13 cellular contexts compared by ENCODE assay signal in genomic region chr14:87908591-87908990, GRCh38.
DNase-seq lines count a peak whose midpoint lies in the region; ATAC-seq lines count a peak whose summit lies in the region.
"Had no signal": no experiment of that assay in that cellular context is flagged by ENCODE, and none has a peak within 500 bp of the region (broad histone marks: within the 10 kb centered on the region; RNA-seq: fewer than 3 reads in every experiment).

No MANE protein-coding gene starts in this region.

- in situ Hi-C loops in GM23248 (cut with MboI) = no loop called here

- no peaks in the 10 kb centered on the region for H3K36me3 ChIP-seq in GM23248 (ENCODE audit: low read depth)

- H3F3A ChIP-seq in GM23248 (ENCODE audit: insufficient read depth) = no peaks in the 10 kb centered on the region

- H3K9me2 ChIP-seq in GM23248 (ENCODE audit: insufficient read depth) = no peaks in the 10 kb centered on the region

- intact Hi-C loops in head of caudate nucleus (cut with DNase I) (no loop called here), Right ventricle myocardium inferior (cut with DNase I) (no loop called here)

- no peak overlapping the region for H3K4me2 ChIP-seq in GM23248 (ENCODE audit: unreplicated experiment)
- H3K4me2 ChIP-seq: A549 had no signal

- no peaks in the 10 kb centered on the region for H4K20me1 ChIP-seq in GM23248 (ENCODE audit: insufficient read depth)

- no peak overlapping the region for H2AFZ ChIP-seq in GM23248

- DNase-seq in Ammon's horn (ENCODE audit: low spot score) = peak; percentile 16
- DNase-seq in GM23248 = peak; percentile 10
- DNase-seq in head of caudate nucleus = peak in 30 of 42 donors; percentile 8 to 66 (median 34)
- DNase-seq in putamen (ENCODE audit: low spot score) = peak; percentile 7
- DNase-seq in Right ventricle myocardium inferior (ENCODE audit: missing footprints) = no peak
- DNase-seq: CD8-positive, alpha-beta T cell; COR-L47; DMS153; GF-D8; IMR-90 had no signal

- no peak overlapping the region for H3K9ac ChIP-seq in GM23248

- no peak overlapping the region for H3K4me3 ChIP-seq in GM23248
- H3K4me3 ChIP-seq: A549 had no signal

- no peak overlapping the region for H3K27ac ChIP-seq in GM23248
- H3K27ac ChIP-seq: A549 had no signal

- no peaks in the 10 kb centered on the region for H3K4me1 ChIP-seq in GM23248 (ENCODE audit: insufficient read depth)
- H3K4me1 ChIP-seq: A549 had no signal

- H3K9me3 ChIP-seq in GM23248 (ENCODE audit: low read depth) = no peaks in the 10 kb centered on the region
- H3K9me3 ChIP-seq: A549 had no signal

- WGBS in GM23248 (ENCODE audit: low coverage in 1 of 2, low lambda C conversion rate in 2 of 2, missing lambda C conversion rate in 2 of 2), 2 experiments = 1% methylated on average over 6 of the region's 6 CpGs

- ATAC-seq in Right ventricle myocardium inferior (no peak), HG03097 (IDR thresholded peaks at IDR 0.05; ENCODE audit: low FRiP score, unreplicated experiment) (no peak)
- ATAC-seq: A549; CD8-positive, alpha-beta T cell; HCT116 had no signal

- no peaks in the 10 kb centered on the region for H3K79me2 ChIP-seq in GM23248 (ENCODE audit: insufficient read depth)

- H3K27me3 ChIP-seq in GM23248 (replicated peaks; ENCODE audit: insufficient read depth) = no peaks in the 10 kb centered on the region
